In the genomic region with DNA sequence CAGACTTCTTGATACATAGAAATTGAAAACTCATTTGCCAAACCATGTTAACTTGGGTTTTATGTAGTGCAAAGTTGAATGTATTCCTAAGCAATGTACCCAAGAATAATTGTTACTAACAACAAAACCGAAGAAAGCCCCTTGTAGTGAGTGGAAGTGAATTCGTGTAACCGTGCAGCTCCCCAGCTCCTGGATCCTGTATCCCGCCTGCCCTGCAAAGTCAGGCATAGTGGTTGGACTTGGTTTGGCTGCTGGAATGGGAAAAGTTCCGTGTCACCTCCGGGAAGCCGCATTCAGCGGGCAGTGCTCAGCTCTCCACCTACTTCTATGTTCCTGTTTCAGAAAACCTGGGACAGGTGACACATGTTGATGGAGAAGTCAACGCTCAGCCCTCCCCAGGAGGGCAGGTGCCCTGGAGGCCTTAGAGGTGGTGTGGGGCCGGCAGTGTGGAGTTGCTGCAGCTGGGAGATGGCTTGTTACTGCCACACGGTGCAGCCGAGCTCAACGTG, we compare ENCODE assay signal across 22 cellular contexts. TPM values are rescaled to one million over a fixed set of nuclear protein-coding genes. Genes with fewer than 3 reads are reported as not detected.
DNase-seq lines count a peak whose midpoint lies in the region; ATAC-seq, FAIRE-seq and TF ChIP-seq lines count a peak whose summit lies in the region.
"Had no signal": no experiment of that assay in that cellular context is flagged by ENCODE, and none has a peak within 500 bp of the region (broad histone marks: within the 10 kb centered on the region; RNA-seq: fewer than 3 reads in every experiment).

No MANE protein-coding gene starts in this region.

- H3K36me3 ChIP-seq in HepG2 (replicated peaks in 1 of 2; ENCODE audit: control insufficient read depth in 1 of 2, insufficient read depth in 2 of 2, low read length in 2 of 2): no peaks in the 10 kb centered on the region
- no peaks in the 10 kb centered on the region for H3K36me3 ChIP-seq in right lobe of liver

- H2AFZ ChIP-seq in HepG2 (ENCODE audit: low read length): no peak overlapping the region

- no peaks in the 10 kb centered on the region for H3K9me3 ChIP-seq in HepG2 (ENCODE audit: low read length)
- no peaks in the 10 kb centered on the region for H3K9me3 ChIP-seq in right lobe of liver

- H4K20me1 ChIP-seq in HepG2 (ENCODE audit: insufficient read depth, low read length): peaks cover 3% of the 10 kb centered on the region; the same call in 1 of the 2 replicates

- in situ Hi-C loops in HepG2 (cut with HindIII; ENCODE audit: extremely low pct_ligation_motif_present, low pct_unique_long_range_greater_than_20kb): no loop called here

- no peaks in the 10 kb centered on the region for H3K79me2 ChIP-seq in HepG2 (ENCODE audit: insufficient read depth, low read length)

- TF ChIP-seq CTCF in HepG2 (CRISPR knock-in tag; IDR thresholded peaks at IDR 0.05) (no peak), right lobe of liver (IDR thresholded peaks at IDR 0.05) (no peak)

- H3K4me1 ChIP-seq in HepG2 (ENCODE audit: insufficient read depth, low read length): no peaks in the 10 kb centered on the region
- no peaks in the 10 kb centered on the region for H3K4me1 ChIP-seq in right lobe of liver

- no TSS peak for BruUV-seq in HepG2 (replicated peaks; lab: Mats Ljungman, UMichigan)

- H3K27me3 ChIP-seq in HepG2 (ENCODE audit: control insufficient read depth in 1 of 2, insufficient read depth in 2 of 2, low read length in 2 of 2) (peaks cover 11 to 83% of the 10 kb centered on the region in 2 experiments; a peak in 4 of 5 replicates), right lobe of liver (no peaks in the 10 kb centered on the region)

- TF ChIP-seq POLR2A in HepG2 (IDR thresholded peaks at IDR 0.05; ENCODE audit: insufficient read depth in 1 of 2, low read depth in 2 of 2, low read length in 2 of 2): no peak
- no peak for TF ChIP-seq POLR2A in right lobe of liver (IDR thresholded peaks at IDR 0.05)

- CTCF ChIA-PET in HepG2 (lab: Yijun Ruan, JAX; ENCODE audit: low intra/inter-chr PET ratio, low total read pairs): no interaction called here

- FAIRE-seq in HepG2 (lab: Jason Lieb, UNC): no peak
- FAIRE-seq: GM12891, HTR-8/SVneo had no signal

- H3K4me2 ChIP-seq in HepG2 (ENCODE audit: low read depth, low read length): no peak overlapping the region

- TF ChIP-seq RAD21 in HepG2 (CRISPR knock-in tag; IDR thresholded peaks at IDR 0.05): no peak

- no peak overlapping the region for H3K9ac ChIP-seq in HepG2 (ENCODE audit: insufficient read depth, low read depth, low read length)

- no peak for ATAC-seq in HepG2
- no peak for ATAC-seq in right lobe of liver
- ATAC-seq in sciatic nerve: no peak
- ATAC-seq in HG03135 (IDR thresholded peaks at IDR 0.05; ENCODE audit: unreplicated experiment): no peak

- 5% methylated on average over 12 of the region's 13 CpGs for WGBS in HepG2 (ENCODE audit: low lambda C conversion rate)
- WGBS in right lobe of liver (ENCODE audit: insufficient coverage, low coverage, low lambda C conversion rate, missing lambda C conversion rate): 62% methylated on average over 12 of the region's 13 CpGs

- H3K4me3 ChIP-seq in HepG2 (replicated peaks in 1 of 3; ENCODE audit: insufficient read depth in 1 of 3, low read depth in 2 of 3, low read length in 3 of 3): no peak overlapping the region
- H3K4me3 ChIP-seq in right lobe of liver: no peak overlapping the region

- no peak overlapping the region for H3K27ac ChIP-seq in HepG2 (ENCODE audit: extremely low read length, insufficient read depth, low read length)
- no peak overlapping the region for H3K27ac ChIP-seq in right lobe of liver
- H3K27ac ChIP-seq: C4-2B, HL-60 had no signal

- TF ChIP-seq EP300 in HepG2 (IDR thresholded peaks at IDR 0.05; ENCODE audit: low read depth in 2 of 2, low read length in 2 of 2): no peak
- TF ChIP-seq EP300 in HepG2 (CRISPR knock-in tag; IDR thresholded peaks at IDR 0.05; ENCODE audit: borderline replicate concordance): no peak

- intact Hi-C loops in HepG2 (cut with micrococcal nuclease; ENCODE audit: unreplicated experiment): no loop called here
- intact Hi-C loops in right lobe of liver (cut with DNase I): no loop called here
- intact Hi-C loops in sciatic nerve (cut with DNase I): no loop called here

- DNase-seq in HepG2 (ENCODE audit: low spot score) (no peak), right lobe of liver (no peak), iPS-NIHi11 (ENCODE audit: low spot score) (peak; percentile 5), sciatic nerve (ENCODE audit: low spot score) (peak; percentile 18), NCI-H1436 treated with DMSO at 0.1 percent for 48 hours (lab: John Stamatoyannopoulos, UW) (no peak)
- DNase-seq in activated T-cell treated with anti-CD3 and anti-CD28 coated beads, Interleukin-2, amount 50 U/mL, for 1 hour: no peak
- DNase-seq: GF-D8, H9, NCI-H1436, NCI-H2029 treated with DMSO at 0.1 percent for 48 hours, NCI-H2171 treated with DMSO at 0.1 percent for 48 hours, NCI-H748 treated with DMSO at 0.1 percent for 48 hours, OCI-M1, RPMI8226, SIG-M5 had no signal

- POLR2A ChIA-PET in HepG2 (lab: Yijun Ruan, JAX): no interaction called here

TF ChIP-seq in HepG2, 621 proteins besides CTCF, POLR2A, EP300 and RAD21 (continues in another document):
- TF ChIP-seq, protein P1, sequence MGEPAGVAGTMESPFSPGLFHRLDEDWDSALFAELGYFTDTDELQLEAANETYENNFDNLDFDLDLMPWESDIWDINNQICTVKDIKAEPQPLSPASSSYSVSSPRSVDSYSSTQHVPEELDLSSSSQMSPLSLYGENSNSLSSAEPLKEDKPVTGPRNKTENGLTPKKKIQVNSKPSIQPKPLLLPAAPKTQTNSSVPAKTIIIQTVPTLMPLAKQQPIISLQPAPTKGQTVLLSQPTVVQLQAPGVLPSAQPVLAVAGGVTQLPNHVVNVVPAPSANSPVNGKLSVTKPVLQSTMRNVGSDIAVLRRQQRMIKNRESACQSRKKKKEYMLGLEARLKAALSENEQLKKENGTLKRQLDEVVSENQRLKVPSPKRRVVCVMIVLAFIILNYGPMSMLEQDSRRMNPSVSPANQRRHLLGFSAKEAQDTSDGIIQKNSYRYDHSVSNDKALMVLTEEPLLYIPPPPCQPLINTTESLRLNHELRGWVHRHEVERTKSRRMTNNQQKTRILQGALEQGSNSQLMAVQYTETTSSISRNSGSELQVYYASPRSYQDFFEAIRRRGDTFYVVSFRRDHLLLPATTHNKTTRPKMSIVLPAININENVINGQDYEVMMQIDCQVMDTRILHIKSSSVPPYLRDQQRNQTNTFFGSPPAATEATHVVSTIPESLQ (CRISPR knock-in tag; conservative IDR thresholded peaks at IDR 0.05): no peak
- TF ChIP-seq EZH2 (conservative IDR thresholded peaks at IDR 0.05; ENCODE audit: low read depth, low read length): 0 out of 2 replicates have a peak, but pooled peaks have one; percentile 18
- TF ChIP-seq FOXA3 (CRISPR knock-in tag; IDR thresholded peaks at IDR 0.05): no peak

RNA-seq across cellular contexts. Expression of a gene that starts 29.2 kb away (rescaled TPM):
- not detected in 2 replicates for total RNA-seq in HepG2 (2016; rRNA removed; fragmentation: Illumina TruSeq; extraction: Trizol)
- total RNA-seq in HepG2 (2016; cell fraction: cytosol; rRNA removed; fragmentation: Illumina TruSeq; extraction: Trizol; ENCODE audit: low read depth): not detected in 2 replicates
- not detected in 2 replicates for total RNA-seq in HepG2 (2016; cell fraction: insoluble cytoplasmic fraction; rRNA removed; fragmentation: Illumina TruSeq; extraction: Trizol)
- total RNA-seq in HepG2 (2016; cell fraction: membrane; rRNA removed; fragmentation: Illumina TruSeq; extraction: Trizol): not detected in 2 replicates
- total RNA-seq in HepG2 (2016; cell fraction: nucleus; rRNA removed; fragmentation: Illumina TruSeq; extraction: Trizol): not detected in 2 replicates
- polyA plus RNA-seq in HepG2 (2011; rRNA removed): not detected in 2 replicates
- polyA plus RNA-seq in HepG2 (2011; cell fraction: cytosol; rRNA removed): not detected in 2 replicates
- not detected in 2 replicates for polyA plus RNA-seq in HepG2 (2011; cell fraction: nucleus; rRNA removed)
- polyA plus RNA-seq in HepG2 (2012): not detected in 2 replicates
- polyA plus RNA-seq in HepG2 (2016; cell fraction: cytosol; fragmentation: Illumina TruSeq; extraction: Trizol; ENCODE audit: low read depth): not detected in 2 replicates
- not detected in 2 replicates for polyA plus RNA-seq in HepG2 (2016; cell fraction: insoluble cytoplasmic fraction; fragmentation: Illumina TruSeq; extraction: Trizol; ENCODE audit: low read depth)
- polyA plus RNA-seq in HepG2 (2016; cell fraction: membrane; fragmentation: Illumina TruSeq; extraction: Trizol; ENCODE audit: low read depth): not detected in 2 replicates
- not detected in 2 replicates for polyA plus RNA-seq in HepG2 (2016; cell fraction: nucleus; fragmentation: Illumina TruSeq; extraction: Trizol; ENCODE audit: insufficient read depth, low read depth)
- not detected in 2 replicates for polyA minus RNA-seq in HepG2 (2011; rRNA and poly(A)+ RNA removed; ENCODE audit: low replicate concordance)
- not detected in 2 replicates for polyA minus RNA-seq in HepG2 (2011; cell fraction: cytosol; rRNA and poly(A)+ RNA removed)
- not detected in 2 replicates for polyA minus RNA-seq in HepG2 (2011; cell fraction: nucleus; rRNA and poly(A)+ RNA removed)
- total RNA-seq in right lobe of liver: 1 to 10 TPM in 4 of 6 experiments, under 1 TPM in 2; 0.35 to 4.0 (median 1.9) TPM
- total RNA-seq in sciatic nerve: 4.7 TPM
- total RNA-seq: Daoy, H9, NCI-H460 had no signal

RNA-seq across cellular contexts. Expression of a gene that starts 54.2 kb away (rescaled TPM):
- total RNA-seq in HepG2 (2016; rRNA removed; fragmentation: Illumina TruSeq; extraction: Trizol) (not detected in 2 replicates), right lobe of liver (under 1 TPM in 2 of 6 experiments, not detected in 4; 0.17 to 0.18 TPM), sciatic nerve (4.5 TPM)
- not detected in 2 replicates for total RNA-seq in HepG2 (2016; cell fraction: cytosol; rRNA removed; fragmentation: Illumina TruSeq; extraction: Trizol; ENCODE audit: low read depth)
- not detected in 2 replicates for total RNA-seq in HepG2 (2016; cell fraction: insoluble cytoplasmic fraction; rRNA removed; fragmentation: Illumina TruSeq; extraction: Trizol)
- total RNA-seq in HepG2 (2016; cell fraction: membrane; rRNA removed; fragmentation: Illumina TruSeq; extraction: Trizol): not detected in 2 replicates
- not detected in 2 replicates for total RNA-seq in HepG2 (2016; cell fraction: nucleus; rRNA removed; fragmentation: Illumina TruSeq; extraction: Trizol)
- not detected in 2 replicates for polyA plus RNA-seq in HepG2 (2011; rRNA removed)
- polyA plus RNA-seq in HepG2 (2011; cell fraction: cytosol; rRNA removed): not detected in 2 replicates
- polyA plus RNA-seq in HepG2 (2011; cell fraction: nucleus; rRNA removed): not detected in 2 replicates
- polyA plus RNA-seq in HepG2 (2012): not detected in 2 replicates
- polyA plus RNA-seq in HepG2 (2016; cell fraction: cytosol; fragmentation: Illumina TruSeq; extraction: Trizol; ENCODE audit: low read depth): not detected in 2 replicates
- not detected in 2 replicates for polyA plus RNA-seq in HepG2 (2016; cell fraction: insoluble cytoplasmic fraction; fragmentation: Illumina TruSeq; extraction: Trizol; ENCODE audit: low read depth)
- not detected in 2 replicates for polyA plus RNA-seq in HepG2 (2016; cell fraction: membrane; fragmentation: Illumina TruSeq; extraction: Trizol; ENCODE audit: low read depth)
- not detected in 2 replicates for polyA plus RNA-seq in HepG2 (2016; cell fraction: nucleus; fragmentation: Illumina TruSeq; extraction: Trizol; ENCODE audit: insufficient read depth, low read depth)
- 0.28 TPM in 1 of 2 replicates, not detected in the other for polyA minus RNA-seq in HepG2 (2011; rRNA and poly(A)+ RNA removed; ENCODE audit: low replicate concordance)
- not detected in 2 replicates for polyA minus RNA-seq in HepG2 (2011; cell fraction: cytosol; rRNA and poly(A)+ RNA removed)
- polyA minus RNA-seq in HepG2 (2011; cell fraction: nucleus; rRNA and poly(A)+ RNA removed): not detected in 2 replicates

Comparison
In these comparisons a context has a peak if more than half of its experiments do, and no peak if none do; other contexts are left out.
1. DNase-seq: peak in iPS-NIHi11 (single experiment) and sciatic nerve (single experiment); none in HepG2 (single experiment), right lobe of liver (0 of 3), activated T-cell treated with anti-CD3 and anti-CD28 coated beads, Interleukin-2, amount 50 U/mL, for 1 hour (single experiment) and NCI-H1436 treated with DMSO at 0.1 percent for 48 hours (single experiment).